Comparison of ENCODE assay signal across 11 cellular contexts in genomic region chr15:52261026-52261425, GRCh38. TPM values are rescaled to one million over a fixed set of nuclear protein-coding genes. Genes with fewer than 3 reads are reported as not detected.
DNase-seq lines count a peak whose midpoint lies in the region; ATAC-seq and TF ChIP-seq lines count a peak whose summit lies in the region.
"Had no signal": no experiment of that assay in that cellular context is flagged by ENCODE, and none has a peak within 500 bp of the region (broad histone marks: within the 10 kb centered on the region; RNA-seq: fewer than 3 reads in every experiment).

No MANE protein-coding gene starts in this region.

- H3K4me1 ChIP-seq in H9 (ENCODE audit: insufficient read depth, low read length), result peaks cover 12% of the 10 kb centered on the region; the same call in 1 of the 2 replicates
- H3K4me1 ChIP-seq in PC-3 (ENCODE audit: insufficient read depth, low read length), result peaks cover 26% of the 10 kb centered on the region
- peaks cover 5% of the 10 kb centered on the region for H3K4me1 ChIP-seq in hepatocyte (ENCODE audit: insufficient read depth)
- no peaks in the 10 kb centered on the region for H3K4me1 ChIP-seq in ovary (ENCODE audit: insufficient read depth)

- H3T11ph ChIP-seq in H9 (ENCODE audit: low read length), result peak overlapping the region; percentile 36

- TF ChIP-seq CTCF in H9 (conservative IDR thresholded peaks at IDR 0.05), result no peak
- no peak for TF ChIP-seq CTCF in PC-3 (conservative IDR thresholded peaks at IDR 0.05; ENCODE audit: low read depth, low read length)
- no peak for TF ChIP-seq CTCF in hepatocyte (IDR thresholded peaks at IDR 0.05; ENCODE audit: poor library complexity)
- TF ChIP-seq CTCF in ovary (IDR thresholded peaks at IDR 0.05), result no peak

- no peaks in the 10 kb centered on the region for H3K79me2 ChIP-seq in H9 (ENCODE audit: insufficient read depth, low read length)
- H3K79me2 ChIP-seq in PC-3 (ENCODE audit: low read length), result no peaks in the 10 kb centered on the region
- no peaks in the 10 kb centered on the region for H3K79me2 ChIP-seq in hepatocyte

- peak overlapping the region; percentile 90 for H2BK12ac ChIP-seq in H9 (ENCODE audit: insufficient read length, low read depth, low read length)

- no peak overlapping the region for H3K4me3 Mint-ChIP-seq in H9
- H3K4me3 Mint-ChIP-seq: nephron had no signal

- H3F3A ChIP-seq in PC-3 (ENCODE audit: low read length, unreplicated experiment), result no peaks in the 10 kb centered on the region

- no peak overlapping the region for H2AFZ ChIP-seq in H9 (ENCODE audit: low read length)
- no peak overlapping the region for H2AFZ ChIP-seq in PC-3 (ENCODE audit: low read length)
- no peak overlapping the region for H2AFZ ChIP-seq in hepatocyte

- peak overlapping the region; percentile 95 for H3K14ac ChIP-seq in H9 (ENCODE audit: insufficient read depth, low read length)

- no peak for ATAC-seq in PC-3
- peak; percentile 6 for ATAC-seq in sciatic nerve
- ATAC-seq: HepG2 had no signal

- no peaks in the 10 kb centered on the region for H3K9me3 Mint-ChIP-seq in H9
- H3K9me3 Mint-ChIP-seq: nephron had no signal

- H3K27me3 Mint-ChIP-seq in H9 (ENCODE audit: low read depth), result no peaks in the 10 kb centered on the region

- peak overlapping the region; percentile 74 for H2BK120ac ChIP-seq in H9 (ENCODE audit: low read depth, low read length, poor library complexity, severe bottlenecking)

- no peak overlapping the region for H2BK15ac ChIP-seq in H9 (ENCODE audit: low read depth, low read length)

- H4K91ac ChIP-seq in H9 (ENCODE audit: insufficient read length, low read depth, low read length), result peak overlapping the region; percentile 94

- H3K27me3 ChIP-seq in H9 (ENCODE audit: insufficient read depth, low read length) (no peaks in the 10 kb centered on the region), PC-3 (ENCODE audit: low read length) (no peaks in the 10 kb centered on the region), hepatocyte (no peaks in the 10 kb centered on the region), ovary (no peaks in the 10 kb centered on the region)

- peak overlapping the region; percentile 67 to 99 (median 88); a peak in 4 of 7 replicates for H3K27ac Mint-ChIP-seq in H9

- no peak for TF ChIP-seq EP300 in ovary (IDR thresholded peaks at IDR 0.05)

- H3K4me2 ChIP-seq in H9 (ENCODE audit: insufficient read depth, insufficient read length, low read length) (no peak overlapping the region), PC-3 (ENCODE audit: low read length) (no peak overlapping the region), hepatocyte (no peak overlapping the region)

- POLR2A ChIA-PET in PC-3 (lab: Charles Lee; ENCODE audit: unreplicated experiment), result interaction anchor here (0.8 kb wide), 1 partner anchor 34 kb away, joined by 6 read pairs; the partner anchor contains the start of gene MYO5C

- H2AK5ac ChIP-seq in H9 (ENCODE audit: insufficient read length, low read length), result peak overlapping the region; percentile 15

- H3K4me3 ChIP-seq in PC-3 (ENCODE audit: low read length), result no peak overlapping the region
- no peak overlapping the region for H3K4me3 ChIP-seq in hepatocyte
- H3K4me3 ChIP-seq in ovary, result no peak overlapping the region

- H3K9me3 ChIP-seq in H9 (ENCODE audit: control insufficient read depth, low read depth, low read length), result no peaks in the 10 kb centered on the region
- no peaks in the 10 kb centered on the region for H3K9me3 ChIP-seq in PC-3 (ENCODE audit: low read length)
- H3K9me3 ChIP-seq in hepatocyte (ENCODE audit: low read depth), result no peaks in the 10 kb centered on the region
- no peaks in the 10 kb centered on the region for H3K9me3 ChIP-seq in ovary

- no peaks in the 10 kb centered on the region for H3K9me2 ChIP-seq in PC-3 (replicated peaks; ENCODE audit: low read length)
- no peaks in the 10 kb centered on the region for H3K9me2 ChIP-seq in hepatocyte (replicated peaks; ENCODE audit: insufficient read depth)

- H4K20me1 ChIP-seq in H9 (ENCODE audit: control insufficient read depth, insufficient read depth, insufficient read length) (no peaks in the 10 kb centered on the region), PC-3 (ENCODE audit: low read length) (no peaks in the 10 kb centered on the region), hepatocyte (ENCODE audit: insufficient read depth, poor library complexity, severe bottlenecking) (no peaks in the 10 kb centered on the region)

- no peak for TF ChIP-seq POLR2A in ovary (IDR thresholded peaks at IDR 0.05)

- peak overlapping the region; percentile 98 for H3K18ac ChIP-seq in H9 (ENCODE audit: insufficient read length, low read depth, low read length)

- H4K8ac ChIP-seq in H9 (replicated peaks; ENCODE audit: insufficient read length, low read depth, low read length), result peak overlapping the region; percentile 41

- peaks cover 6 to 38% (median 35%) of the 10 kb centered on the region in 3 experiments for H3K36me3 Mint-ChIP-seq in H9 (ENCODE audit: insufficient read depth in 1 of 3, low read depth in 3 of 3)

- H3K36me3 ChIP-seq in PC-3 (ENCODE audit: low read depth, low read length) (peaks cover 25% of the 10 kb centered on the region; the same call in 1 of the 2 replicates), hepatocyte (replicated peaks; ENCODE audit: insufficient read depth, low read depth) (no peaks in the 10 kb centered on the region), ovary (no peaks in the 10 kb centered on the region)

- H3K79me1 ChIP-seq in H9 (ENCODE audit: insufficient read depth, low read depth, low read length, poor library complexity, severe bottlenecking), result no peaks in the 10 kb centered on the region

- H3K4me1 Mint-ChIP-seq in H9, result peaks cover 66 to 72% of the 10 kb centered on the region in 2 experiments

- CTCF ChIA-PET in PC-3 (lab: Charles Lee), result interaction anchor here (1.1 to 1.3 kb wide), 2 partner anchors 27 to 288 kb away, joined by 3 to 9 read pairs; no protein-coding TSS in a partner anchor

- BruUV-seq in PC-3 (replicated peaks; lab: Mats Ljungman, UMichigan), result no TSS peak

- H3K9ac ChIP-seq in H9 (ENCODE audit: extremely low read depth, insufficient read length, low read length) (no peak overlapping the region), PC-3 (ENCODE audit: low read length) (peak overlapping the region; percentile 60)

- H4K5ac ChIP-seq in H9 (ENCODE audit: insufficient read length, low read depth, low read length), result peak overlapping the region; percentile 63

- no peak overlapping the region for H2BK5ac ChIP-seq in H9 (ENCODE audit: insufficient read length, low read length)

- DNase-seq in H9 (no peak), PC-3 (no peak), epithelial cell of prostate (ENCODE audit: low read depth, low spot score) (no peak), sciatic nerve (ENCODE audit: low spot score) (no peak), NCI-H1930 (lab: John Stamatoyannopoulos, UW) (no peak), posterior cingulate gyrus (no peak), hepatocyte (ENCODE audit: low spot score) (no peak), ovary (no peak)
- DNase-seq: DMS79 had no signal

- no peak overlapping the region for H3K56ac ChIP-seq in H9 (ENCODE audit: insufficient read length, low read depth, low read length)

- no peak overlapping the region for H3K23ac ChIP-seq in H9 (ENCODE audit: insufficient read length, low read depth, low read length)

- H3K23me2 ChIP-seq in H9 (ENCODE audit: insufficient read length, low read depth, low read length, poor library complexity, severe bottlenecking), result no peaks in the 10 kb centered on the region

- no CpG with 5 or more reads among the region's 10 CpGs for WGBS in H9 (ENCODE audit: extremely low coverage, insufficient read length, low lambda C conversion rate)
- 93% methylated on average over 10 of the region's 10 CpGs for WGBS in hepatocyte (ENCODE audit: low lambda C conversion rate, missing lambda C conversion rate)
- 90% methylated on average over 10 of the region's 10 CpGs for WGBS in ovary, 3 donors

- H3K27ac ChIP-seq in H9 (ENCODE audit: insufficient read length, low read depth, low read length) (peak overlapping the region; percentile 20), PC-3 (ENCODE audit: low read length) (peak overlapping the region; percentile 92), epithelial cell of prostate (peak overlapping the region; percentile 74), hepatocyte (no peak overlapping the region), ovary (no peak overlapping the region)

- peak overlapping the region; percentile 70 for H3K4ac ChIP-seq in H9 (ENCODE audit: low read depth, low read length)

- no peak overlapping the region for H2BK20ac ChIP-seq in H9 (ENCODE audit: low read depth, low read length, poor library complexity, severe bottlenecking)

- intact Hi-C loops in PC-3 (cut with micrococcal nuclease), result loop anchor here (5.0 kb wide), 1 partner anchor 266 kb away; the partner anchor contains the start of gene MYO5A
- intact Hi-C loops in sciatic nerve (cut with DNase I), result no loop called here
- intact Hi-C loops in posterior cingulate gyrus (cut with DNase I), result no loop called here
- intact Hi-C loops in ovary (cut with DNase I), result no loop called here

RNA-seq across cellular contexts. Expression of gene MYO5C, which starts 34.6 kb away (rescaled TPM):
- total RNA-seq in H9 (2021) (22.2 and 22.4 TPM in 2 replicates), PC-3 (2014; rRNA removed) (16.7 and 17.7 TPM in 2 replicates), sciatic nerve (16.3 TPM), hepatocyte (15.7 and 18.2 TPM in 2 replicates), ovary (10 to 100 TPM in 4 of 7 donors, 1 to 10 TPM in 3; 1.1 to 23.6 (median 10.8) TPM)
- polyA plus RNA-seq in hepatocyte (6.7 and 10.2 TPM in 2 replicates), ovary (1 to 10 TPM; 3.4 to 4.5 TPM)

Comparison
In these comparisons a context has a peak if more than half of its experiments do, and no peak if none do; other contexts are left out.
1. H3K27ac ChIP-seq: peak in H9 (single experiment), PC-3 (single experiment) and epithelial cell of prostate (single experiment); none in hepatocyte (single experiment) and ovary (0 of 2).